Comparison of ENCODE assay signal across 20 cellular contexts in genomic region chr2:151844217-151844896, GRCh38. TPM values are rescaled to one million over a fixed set of nuclear protein-coding genes. Genes with fewer than 3 reads are reported as not detected.
DNase-seq lines count a peak whose midpoint lies in the region; ATAC-seq and TF ChIP-seq lines count a peak whose summit lies in the region.
"Had no signal": no experiment of that assay in that cellular context is flagged by ENCODE, and none has a peak within 500 bp of the region (broad histone marks: within the 10 kb centered on the region; RNA-seq: fewer than 3 reads in every experiment).

No MANE protein-coding gene starts in this region.

- no peaks in the 10 kb centered on the region for H3K36me3 Mint-ChIP-seq in stimulated activated effector memory CD8-positive, alpha-beta T cell treated with anti-CD3 and anti-CD28 coated beads, Interleukin-12 subunit alpha, Interleukin-12 subunit beta, amount 100 ng/mL, for 72 hours

- ATAC-seq in stimulated activated effector memory CD8-positive, alpha-beta T cell treated with anti-CD3 and anti-CD28 coated beads, Interleukin-12 subunit alpha, Interleukin-12 subunit beta, amount 100 ng/mL, for 72 hours: no peak
- ATAC-seq: activated CD4-positive, alpha-beta T cell treated with anti-CD3 and anti-CD28 coated beads for 36 hours had no signal

- H3K27ac ChIP-seq in ascending aorta (peak overlapping the region; percentile 13 to 73), right atrium auricular region (peak overlapping the region; percentile 54 to 82)
- H3K27ac ChIP-seq: cardiac muscle cell, PC-9 had no signal

- H3K4me1 ChIP-seq in ascending aorta (peaks cover 3 to 13% of the 10 kb centered on the region in 2 donors), right atrium auricular region (peaks cover 0 to 33% of the 10 kb centered on the region in 2 donors)
- H3K4me1 ChIP-seq: Caco-2 had no signal

- DNase-seq in NOMO-1 treated with DMSO at 0.1 percent for 48 hours (lab: John Stamatoyannopoulos, UW; ENCODE audit: unreplicated experiment) (peak; percentile 51), ascending aorta (ENCODE audit: low spot score in 2 of 2) (no peak), right atrium auricular region (ENCODE audit: low spot score) (no peak), superior temporal gyrus (ENCODE audit: extremely low spot score) (peak; percentile 49), NCI-H748 treated with DMSO at 0.1 percent for 48 hours (lab: John Stamatoyannopoulos, UW) (no peak), NCI-H510A treated with DMSO at 0.1 percent for 48 hours (lab: John Stamatoyannopoulos, UW) (no peak)
- DNase-seq in stimulated activated effector memory CD8-positive, alpha-beta T cell treated with anti-CD3 and anti-CD28 coated beads, Interleukin-12 subunit alpha, Interleukin-12 subunit beta, amount 100 ng/mL, for 72 hours (ENCODE audit: low spot score in 2 of 2): no peak
- DNase-seq: activated CD4-positive, alpha-beta T cell treated with anti-CD3 and anti-CD28 coated beads for 36 hours; Caco-2; effector CD4-positive, alpha-beta T cell; EL; HCEC 1CT; hypothalamus; NCI-H1105; NCI-H2107; NCI-H526; PC-9; stimulated activated CD4-positive, alpha-beta T cell treated with anti-CD3 and anti-CD28 coated beads, Interleukin-2, amount 100 ng/mL, for 24 hours; T1000 had no signal

- no peaks in the 10 kb centered on the region for H3K4me1 Mint-ChIP-seq in stimulated activated effector memory CD8-positive, alpha-beta T cell treated with anti-CD3 and anti-CD28 coated beads, Interleukin-12 subunit alpha, Interleukin-12 subunit beta, amount 100 ng/mL, for 72 hours

- TF ChIP-seq CTCF in ascending aorta (IDR thresholded peaks at IDR 0.05) (no peak), right atrium auricular region (IDR thresholded peaks at IDR 0.05) (no peak)

- no peaks in the 10 kb centered on the region for H3K27me3 ChIP-seq in ascending aorta
- no peaks in the 10 kb centered on the region for H3K27me3 ChIP-seq in right atrium auricular region
- H3K27me3 ChIP-seq: cardiac muscle cell had no signal

- no peaks in the 10 kb centered on the region for H3K36me3 ChIP-seq in ascending aorta
- H3K36me3 ChIP-seq in right atrium auricular region: no peaks in the 10 kb centered on the region
- H3K36me3 ChIP-seq: cardiac muscle cell had no signal

- no peak overlapping the region for H3K27ac Mint-ChIP-seq in stimulated activated effector memory CD8-positive, alpha-beta T cell treated with anti-CD3 and anti-CD28 coated beads, Interleukin-12 subunit alpha, Interleukin-12 subunit beta, amount 100 ng/mL, for 72 hours
- H3K27ac Mint-ChIP-seq: activated CD4-positive, alpha-beta T cell treated with anti-CD3 and anti-CD28 coated beads for 36 hours had no signal

- H3K9me3 ChIP-seq in ascending aorta (no peaks in the 10 kb centered on the region), right atrium auricular region (no peaks in the 10 kb centered on the region)
- H3K9me3 ChIP-seq: Caco-2 had no signal

- no peak overlapping the region for H3K4me3 ChIP-seq in ascending aorta
- no peak overlapping the region for H3K4me3 ChIP-seq in right atrium auricular region
- H3K4me3 ChIP-seq: cardiac muscle cell, PC-9 had no signal

- H3K4me3 Mint-ChIP-seq in stimulated activated effector memory CD8-positive, alpha-beta T cell treated with anti-CD3 and anti-CD28 coated beads, Interleukin-12 subunit alpha, Interleukin-12 subunit beta, amount 100 ng/mL, for 72 hours: no peak overlapping the region
- H3K4me3 Mint-ChIP-seq: activated CD4-positive, alpha-beta T cell treated with anti-CD3 and anti-CD28 coated beads for 36 hours had no signal

- no peaks in the 10 kb centered on the region for H3K9me3 Mint-ChIP-seq in stimulated activated effector memory CD8-positive, alpha-beta T cell treated with anti-CD3 and anti-CD28 coated beads, Interleukin-12 subunit alpha, Interleukin-12 subunit beta, amount 100 ng/mL, for 72 hours

- intact Hi-C loops in ascending aorta (cut with DNase I): no loop called here

RNA-seq across cellular contexts. Expression of gene ARL5A, which starts 16.1 kb away (rescaled TPM):
- total RNA-seq in ascending aorta: 15.8 TPM
- total RNA-seq in right atrium auricular region: 10 to 100 TPM; 69.3 to 82.1 TPM

Comparison
In these comparisons a context has a peak if more than half of its experiments do, and no peak if none do; other contexts are left out.
1. DNase-seq: peak in NOMO-1 treated with DMSO at 0.1 percent for 48 hours (single experiment) and superior temporal gyrus (single experiment); none in ascending aorta (0 of 2), right atrium auricular region (single experiment), NCI-H748 treated with DMSO at 0.1 percent for 48 hours (single experiment), stimulated activated effector memory CD8-positive, alpha-beta T cell treated with anti-CD3 and anti-CD28 coated beads, Interleukin-12 subunit alpha, Interleukin-12 subunit beta, amount 100 ng/mL, for 72 hours (0 of 2) and NCI-H510A treated with DMSO at 0.1 percent for 48 hours (single experiment).